20 cellular contexts compared by ENCODE assay signal in genomic region chr10:118624747-118625146, GRCh38. TPM values are rescaled to one million over a fixed set of nuclear protein-coding genes. Genes with fewer than 3 reads are reported as not detected.
DNase-seq lines count a peak whose midpoint lies in the region; TF ChIP-seq lines count a peak whose summit lies in the region.
"Had no signal": no experiment of that assay in that cellular context is flagged by ENCODE, and none has a peak within 500 bp of the region (broad histone marks: within the 10 kb centered on the region; RNA-seq: fewer than 3 reads in every experiment).

No MANE protein-coding gene starts in this region.

- peaks cover 11% of the 10 kb centered on the region for H3K27me3 Mint-ChIP-seq in osteocyte (ENCODE audit: unreplicated experiment)
- H3K27me3 Mint-ChIP-seq: CD4-positive, alpha-beta T cell had no signal

- H3K36me3 Mint-ChIP-seq in osteocyte (ENCODE audit: unreplicated experiment), result no peaks in the 10 kb centered on the region
- H3K36me3 Mint-ChIP-seq: CD14-positive monocyte; CD8-positive, alpha-beta memory T cell had no signal

- DNase-seq in NCI-H82 (lab: John Stamatoyannopoulos, UW), result peak; percentile 17
- DNase-seq in NCI-H82 treated with DMSO at 0.1 percent for 48 hours (lab: John Stamatoyannopoulos, UW; ENCODE audit: unreplicated experiment), result no peak
- DNase-seq in NCI-H446 treated with DMSO at 0.1 percent for 48 hours (lab: John Stamatoyannopoulos, UW), result peak; percentile 1
- peak; percentile 34 for DNase-seq in osteocyte (ENCODE audit: extremely low spot score, unreplicated experiment)
- DNase-seq in 8988T, result no peak
- DNase-seq in EL, result no peak
- DNase-seq in LoVo (ENCODE audit: low spot score), result no peak
- DNase-seq: ACHN; AML-193; BE2C; CD4-positive, alpha-beta T cell; CD8-positive, alpha-beta memory T cell; DMS 273 treated with DMSO at 0.1 percent for 48 hours; DMS79; GF-D8; GOT3; H7; HCEC 1CT had no signal

- no peak for TF ChIP-seq CTCF in osteocyte (IDR thresholded peaks at IDR 0.05)

- peaks cover 17% of the 10 kb centered on the region for H3K4me1 Mint-ChIP-seq in osteocyte (ENCODE audit: unreplicated experiment)
- H3K4me1 Mint-ChIP-seq: CD14-positive monocyte had no signal

- H3K27ac Mint-ChIP-seq in osteocyte (ENCODE audit: unreplicated experiment), result no peak overlapping the region
- H3K27ac Mint-ChIP-seq: CD4-positive, alpha-beta T cell; CD8-positive, alpha-beta memory T cell had no signal

- H3K9me3 Mint-ChIP-seq in osteocyte (ENCODE audit: unreplicated experiment), result no peaks in the 10 kb centered on the region
- H3K9me3 Mint-ChIP-seq: CD4-positive, alpha-beta T cell; CD8-positive, alpha-beta memory T cell had no signal

- H3K4me3 Mint-ChIP-seq in osteocyte (ENCODE audit: unreplicated experiment), result no peak overlapping the region
- H3K4me3 Mint-ChIP-seq: CD14-positive monocyte; CD4-positive, alpha-beta T cell; CD8-positive, alpha-beta memory T cell had no signal

RNA-seq across cellular contexts. Expression of gene PRLHR, which starts 29.3 kb away (rescaled TPM):
- total RNA-seq in osteocyte, result not detected in 2 replicates
- total RNA-seq: CD4-positive, alpha-beta T cell; CD8-positive, alpha-beta memory T cell; G401; H7 had no signal

Comparison
In these comparisons a context has a peak if more than half of its experiments do, and no peak if none do; other contexts are left out.
1. DNase-seq: peak in NCI-H82 (single experiment), NCI-H446 treated with DMSO at 0.1 percent for 48 hours (single experiment) and osteocyte (single experiment); none in NCI-H82 treated with DMSO at 0.1 percent for 48 hours (single experiment), 8988T (single experiment), EL (single experiment) and LoVo (single experiment).